21 cellular contexts compared by ENCODE assay signal in the genomic region with DNA sequence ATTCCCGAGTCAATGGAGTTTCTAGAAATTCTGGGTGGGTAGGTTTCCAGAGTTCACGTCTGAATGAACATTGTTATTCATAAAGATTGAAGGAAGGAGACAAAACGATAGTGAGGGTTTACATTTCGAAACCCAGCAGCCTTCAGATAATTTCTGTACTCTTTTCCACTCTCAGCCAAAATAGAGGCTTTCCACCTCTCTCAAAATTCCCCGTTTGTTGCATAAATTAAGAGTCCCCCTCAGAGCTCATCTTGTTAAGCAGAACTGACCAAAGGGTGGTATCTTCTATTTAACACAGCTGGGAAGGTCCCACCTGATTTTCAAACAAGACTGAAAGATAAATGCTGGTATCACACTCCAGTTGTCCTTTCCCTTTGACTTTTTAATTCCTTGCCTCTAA. TPM values are rescaled to one million over a fixed set of nuclear protein-coding genes. Genes with fewer than 3 reads are reported as not detected.
DNase-seq lines count a peak whose midpoint lies in the region; ATAC-seq and TF ChIP-seq lines count a peak whose summit lies in the region.
"Had no signal": no experiment of that assay in that cellular context is flagged by ENCODE, and none has a peak within 500 bp of the region (broad histone marks: within the 10 kb centered on the region; RNA-seq: fewer than 3 reads in every experiment).

No MANE protein-coding gene starts in this region.

- no peak overlapping the region for H3K4me3 ChIP-seq in spleen

- no peaks in the 10 kb centered on the region for H3K9me3 ChIP-seq in spleen
- H3K9me3 ChIP-seq: SK-N-SH had no signal

- no peak overlapping the region for H3K27ac Mint-ChIP-seq in stimulated activated memory B cell treated with anti-CD40 and anti-IgM and Interleukin-4, amounts not matched to agents 10 μg/mL and 1 μg/mL and 100 μg/mL, for 72 hours
- H3K27ac Mint-ChIP-seq: CD14-positive monocyte, HFFc6, T-cell had no signal

- H3K4me1 Mint-ChIP-seq in stimulated activated memory B cell treated with anti-CD40 and anti-IgM and Interleukin-4, amounts not matched to agents 10 μg/mL and 1 μg/mL and 100 μg/mL, for 72 hours = no peaks in the 10 kb centered on the region
- H3K4me1 Mint-ChIP-seq: CD14-positive monocyte, T-cell had no signal

- ATAC-seq in GM18870 (IDR thresholded peaks at IDR 0.05; ENCODE audit: unreplicated experiment) (peak; percentile 69), GM21529 (IDR thresholded peaks at IDR 0.05; ENCODE audit: unreplicated experiment) (peak; percentile 92), HG03039 (IDR thresholded peaks at IDR 0.05; ENCODE audit: unreplicated experiment) (peak; percentile 54), HG02763 (IDR thresholded peaks at IDR 0.05; ENCODE audit: unreplicated experiment) (no peak)
- ATAC-seq in stimulated activated memory B cell treated with anti-CD40 and anti-IgM and Interleukin-4, amounts not matched to agents 10 μg/mL and 1 μg/mL and 100 μg/mL, for 72 hours = peak; percentile 63
- ATAC-seq: T-cell had no signal

- no peaks in the 10 kb centered on the region for H3K36me3 ChIP-seq in spleen

- H3K4me3 Mint-ChIP-seq in stimulated activated memory B cell treated with anti-CD40 and anti-IgM and Interleukin-4, amounts not matched to agents 10 μg/mL and 1 μg/mL and 100 μg/mL, for 72 hours = no peak overlapping the region
- H3K4me3 Mint-ChIP-seq: CD14-positive monocyte, HFFc6, T-cell had no signal

- H3K27ac ChIP-seq in substantia nigra (ENCODE audit: low read depth, low read length, poor library complexity, severe bottlenecking) (no peak overlapping the region), spleen (no peak overlapping the region)
- H3K27ac ChIP-seq: KMS-11 had no signal

- 52 to 71% (median 65%) methylated on average over 5 of the region's 5 CpGs for WGBS in spleen, 5 donors

- H3K9me3 Mint-ChIP-seq in stimulated activated memory B cell treated with anti-CD40 and anti-IgM and Interleukin-4, amounts not matched to agents 10 μg/mL and 1 μg/mL and 100 μg/mL, for 72 hours = no peaks in the 10 kb centered on the region
- H3K9me3 Mint-ChIP-seq: CD14-positive monocyte, HFFc6, T-cell had no signal

- H3K4me1 ChIP-seq in spleen = peaks cover 0 to 9% (median 2%) of the 10 kb centered on the region in 6 donors

- DNase-seq in substantia nigra (lab: John Stamatoyannopoulos, UW) (no peak), spleen (no peak)
- DNase-seq: ACHN, AML-193, DMS153, HFFc6, NCI-H1048, NCI-H1436 treated with DMSO at 0.1 percent for 48 hours, NCI-H510A treated with DMSO at 0.1 percent for 48 hours, NCI-H82, Right ventricle myocardium superior, SK-N-SH, T-cell, T1000 had no signal

- no peak for TF ChIP-seq POLR2A in spleen (IDR thresholded peaks at IDR 0.05)

- intact Hi-C loops in spleen (cut with DNase I; ENCODE audit: low total_unique reads) = no loop called here

- H3K27me3 ChIP-seq in spleen (replicated peaks in 1 of 7) = peaks cover 0 to 43% (median 0%) of the 10 kb centered on the region in 7 donors

- H3K27me3 Mint-ChIP-seq in stimulated activated memory B cell treated with anti-CD40 and anti-IgM and Interleukin-4, amounts not matched to agents 10 μg/mL and 1 μg/mL and 100 μg/mL, for 72 hours = peaks cover 49% of the 10 kb centered on the region

- no peak for TF ChIP-seq CTCF in spleen (IDR thresholded peaks at IDR 0.05 in 8 of 11, conservative IDR thresholded peaks at IDR 0.05 in 3 of 11)

- H3K36me3 Mint-ChIP-seq in stimulated activated memory B cell treated with anti-CD40 and anti-IgM and Interleukin-4, amounts not matched to agents 10 μg/mL and 1 μg/mL and 100 μg/mL, for 72 hours = no peaks in the 10 kb centered on the region
- H3K36me3 Mint-ChIP-seq: CD14-positive monocyte, T-cell had no signal

RNA-seq across cellular contexts. Expression of gene YARS2, which starts 21.5 kb away (rescaled TPM):
- total RNA-seq in spleen = 10 to 100 TPM; 13.2 to 23.5 (median 15.4) TPM
- polyA plus RNA-seq in spleen = 10 to 100 TPM; 13.7 to 22.0 (median 14.7) TPM
